Comparison of ENCODE assay signal across 17 cellular contexts in the genomic region with DNA sequence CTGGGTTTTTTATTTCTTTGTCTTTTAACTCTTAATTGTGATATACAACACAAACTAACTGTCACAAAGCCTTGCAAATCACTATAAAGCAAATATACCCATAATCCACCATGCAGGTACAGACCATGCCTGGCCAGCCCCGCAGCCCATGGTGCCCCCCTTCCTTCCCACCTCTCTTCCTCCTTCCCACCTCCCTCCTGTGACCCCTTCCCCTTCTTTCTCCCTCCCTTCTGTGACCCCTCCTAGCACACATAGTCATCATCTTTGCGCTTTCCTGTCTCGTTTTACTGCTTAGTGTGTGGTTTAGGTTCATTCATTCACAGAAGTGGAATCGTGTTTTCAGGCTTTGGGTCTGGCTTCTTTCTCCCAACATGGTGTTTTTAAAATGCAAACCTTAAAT. TPM values are rescaled to one million over a fixed set of nuclear protein-coding genes. Genes with fewer than 3 reads are reported as not detected.
"Had no signal": no experiment of that assay in that cellular context is flagged by ENCODE, and none has a peak within 500 bp of the region (broad histone marks: within the 10 kb centered on the region; RNA-seq: fewer than 3 reads in every experiment).

No MANE protein-coding gene starts in this region.

- DNase-seq: activated naive CD4-positive, alpha-beta T cell treated with anti-CD3 and anti-CD28 coated beads, Interleukin-2, amount 50 U/mL, for 16 hours; activated T-cell treated with anti-CD3 and anti-CD28 coated beads, Interleukin-2, amount 50 U/mL, for 1 hour; amygdala; body of pancreas; central memory CD4-positive, alpha-beta T cell; effector CD4-positive, alpha-beta T cell; foreskin keratinocyte; glutamatergic neuron; midbrain; sigmoid colon; spleen; stimulated activated naive CD8-positive, alpha-beta T cell treated with anti-CD3 and anti-CD28 coated beads, Interleukin-15, amount 100 ng/mL, for 72 hours; upper lobe of left lung had no signal

- H3K4me3 ChIP-seq: body of pancreas, coronary artery, sigmoid colon, spleen, upper lobe of left lung had no signal

- H3K79me2 ChIP-seq: parathyroid adenoma had no signal

- H3K4me1 ChIP-seq: foreskin keratinocyte, parathyroid adenoma, sigmoid colon had no signal

- H3K9me3 Mint-ChIP-seq: stimulated activated naive CD8-positive, alpha-beta T cell treated with anti-CD3 and anti-CD28 coated beads, Interleukin-15, amount 100 ng/mL, for 72 hours; T-helper 2 cell treated with Interferon-gamma antibody and Interleukin-4, amounts not matched to agents 5 μg/mL and 100 μg/mL, for 36 hours had no signal

- H3K4me3 Mint-ChIP-seq: stimulated activated naive CD8-positive, alpha-beta T cell treated with anti-CD3 and anti-CD28 coated beads, Interleukin-15, amount 100 ng/mL, for 72 hours; T-helper 2 cell treated with Interferon-gamma antibody and Interleukin-4, amounts not matched to agents 5 μg/mL and 100 μg/mL, for 36 hours had no signal

- H3K27me3 ChIP-seq: body of pancreas, foreskin keratinocyte, sigmoid colon, spleen, upper lobe of left lung had no signal

- ATAC-seq: body of pancreas; foreskin keratinocyte; stimulated activated naive CD8-positive, alpha-beta T cell treated with anti-CD3 and anti-CD28 coated beads, Interleukin-15, amount 100 ng/mL, for 72 hours had no signal

- H3K27ac Mint-ChIP-seq: stimulated activated naive CD8-positive, alpha-beta T cell treated with anti-CD3 and anti-CD28 coated beads, Interleukin-15, amount 100 ng/mL, for 72 hours; T-helper 2 cell treated with Interferon-gamma antibody and Interleukin-4, amounts not matched to agents 5 μg/mL and 100 μg/mL, for 36 hours had no signal

- H2AFZ ChIP-seq: parathyroid adenoma had no signal

- H3K27me3 Mint-ChIP-seq: stimulated activated naive CD8-positive, alpha-beta T cell treated with anti-CD3 and anti-CD28 coated beads, Interleukin-15, amount 100 ng/mL, for 72 hours had no signal

- H3K27ac ChIP-seq: body of pancreas, coronary artery, foreskin keratinocyte, parathyroid adenoma, sigmoid colon, spleen, upper lobe of left lung had no signal

- H3K9me3 ChIP-seq: body of pancreas, sigmoid colon, spleen, upper lobe of left lung had no signal

RNA-seq across cellular contexts. Expression of gene GPR183, which starts 29.6 kb away (rescaled TPM):
- total RNA-seq: endothelial cell of umbilical vein, foreskin keratinocyte had no signal
- polyA plus RNA-seq: foreskin keratinocyte had no signal
